In genomic region chr16:84672276-84673202, GRCh38 we compare ENCODE assay signal across 8 cellular contexts. TPM values are rescaled to one million over a fixed set of nuclear protein-coding genes. Genes with fewer than 3 reads are reported as not detected.
DNase-seq lines count a peak whose midpoint lies in the region; ATAC-seq and TF ChIP-seq lines count a peak whose summit lies in the region.

No MANE protein-coding gene starts in this region.

- no peak overlapping the region for H2BK20ac ChIP-seq in H9 (ENCODE audit: low read depth, low read length, poor library complexity, severe bottlenecking)

- no peak overlapping the region for H4K8ac ChIP-seq in H9 (replicated peaks; ENCODE audit: insufficient read length, low read depth, low read length)

- no peaks in the 10 kb centered on the region for H3K79me1 ChIP-seq in H9 (ENCODE audit: insufficient read depth, low read depth, low read length, poor library complexity, severe bottlenecking)

- peak; percentile 93 for TF ChIP-seq CTCF in H9 (conservative IDR thresholded peaks at IDR 0.05)

- H2BK5ac ChIP-seq in H9 (ENCODE audit: insufficient read length, low read length): no peak overlapping the region

- H4K91ac ChIP-seq in H9 (ENCODE audit: insufficient read length, low read depth, low read length): no peak overlapping the region

- H4K20me1 ChIP-seq in H9 (ENCODE audit: control insufficient read depth, insufficient read depth, insufficient read length): no peaks in the 10 kb centered on the region

- peak; percentile 59 to 85 (median 74) for DNase-seq in CD8-positive, alpha-beta memory T cell
- peak; percentile 80 for DNase-seq in H9
- DNase-seq in NCI-H82 treated with DMSO at 0.1 percent for 48 hours (lab: John Stamatoyannopoulos, UW; ENCODE audit: unreplicated experiment): peak; percentile 23
- DNase-seq in activated CD8-positive, alpha-beta T cell treated with anti-CD3 and anti-CD28 coated beads, Interleukin-2, amount 10 ng/mL, durations not matched to agents 7 days and 5 days: peak; percentile 84
- peak; percentile 84 for DNase-seq in ecto neural progenitor cell (ENCODE audit: low spot score)
- DNase-seq in memory B cell (ENCODE audit: low spot score in 2 of 2): peak; percentile 82 to 84
- peak; percentile 63 to 64 for DNase-seq in stimulated activated CD8-positive, alpha-beta memory T cell treated with anti-CD3 and anti-CD28 coated beads, Interleukin-2, amount 100 ng/mL, for 1 hour (ENCODE audit: low read depth in 2 of 2)

- no peak overlapping the region for H4K5ac ChIP-seq in H9 (ENCODE audit: insufficient read length, low read depth, low read length)

- H3K79me2 ChIP-seq in H9 (ENCODE audit: insufficient read depth, low read length): no peaks in the 10 kb centered on the region

- H3K9me3 ChIP-seq in CD8-positive, alpha-beta memory T cell (ENCODE audit: low read length): no peaks in the 10 kb centered on the region
- no peaks in the 10 kb centered on the region for H3K9me3 ChIP-seq in H9 (ENCODE audit: control insufficient read depth, low read depth, low read length)

- H3K27me3 ChIP-seq in CD8-positive, alpha-beta memory T cell (ENCODE audit: insufficient read depth, low read length, poor library complexity, severe bottlenecking): no peaks in the 10 kb centered on the region
- no peaks in the 10 kb centered on the region for H3K27me3 ChIP-seq in H9 (ENCODE audit: insufficient read depth, low read length)

- H3K18ac ChIP-seq in H9 (ENCODE audit: insufficient read length, low read depth, low read length): no peak overlapping the region

- H3K27ac ChIP-seq in CD8-positive, alpha-beta memory T cell (ENCODE audit: low read depth, low read length): no peak overlapping the region
- H3K27ac ChIP-seq in H9 (ENCODE audit: insufficient read length, low read depth, low read length): no peak overlapping the region

- no peak overlapping the region for H2BK15ac ChIP-seq in H9 (ENCODE audit: low read depth, low read length)

- no peak overlapping the region for H3K23ac ChIP-seq in H9 (ENCODE audit: insufficient read length, low read depth, low read length)

- H3K9ac ChIP-seq in H9 (ENCODE audit: extremely low read depth, insufficient read length, low read length): no peak overlapping the region

- H2BK120ac ChIP-seq in H9 (ENCODE audit: low read depth, low read length, poor library complexity, severe bottlenecking): no peak overlapping the region

- no peak overlapping the region for H2AFZ ChIP-seq in H9 (ENCODE audit: low read length)

- H3K4ac ChIP-seq in H9 (ENCODE audit: low read depth, low read length): no peak overlapping the region

- peak; percentile 94 for ATAC-seq in activated CD8-positive, alpha-beta T cell treated with anti-CD3 and anti-CD28 coated beads, Interleukin-2, amount 10 ng/mL, durations not matched to agents 7 days and 5 days
- ATAC-seq in memory B cell (ENCODE audit: low read depth) (peak; percentile 97), GM21526 (IDR thresholded peaks at IDR 0.05; ENCODE audit: low FRiP score, unreplicated experiment) (no peak)

- no peaks in the 10 kb centered on the region for H3K36me3 ChIP-seq in CD8-positive, alpha-beta memory T cell (ENCODE audit: insufficient read depth, low read length)

- H3T11ph ChIP-seq in H9 (ENCODE audit: low read length): no peak overlapping the region

- peaks cover 0 to 7% (median 6%) of the 10 kb centered on the region in 3 donors for H3K4me1 Mint-ChIP-seq in CD8-positive, alpha-beta memory T cell
- H3K4me1 Mint-ChIP-seq in H9 (peaks cover 19% of the 10 kb centered on the region in 2 experiments), memory B cell (peaks cover 7% of the 10 kb centered on the region)
- H3K4me1 Mint-ChIP-seq in activated CD8-positive, alpha-beta T cell treated with anti-CD3 and anti-CD28 coated beads, Interleukin-2, amount 10 ng/mL, durations not matched to agents 7 days and 5 days (ENCODE audit: low read depth): peaks cover 10% of the 10 kb centered on the region

- no peak overlapping the region for H3K14ac ChIP-seq in H9 (ENCODE audit: insufficient read depth, low read length)

- no peaks in the 10 kb centered on the region for H3K4me1 ChIP-seq in CD8-positive, alpha-beta memory T cell (ENCODE audit: insufficient read depth, low read length)
- peaks cover 3% of the 10 kb centered on the region; the same call in 1 of the 2 replicates for H3K4me1 ChIP-seq in H9 (ENCODE audit: insufficient read depth, low read length)

- no peak overlapping the region for H3K4me2 ChIP-seq in H9 (ENCODE audit: insufficient read depth, insufficient read length, low read length)

- H2BK12ac ChIP-seq in H9 (ENCODE audit: insufficient read length, low read depth, low read length): no peak overlapping the region

- POLR2A ChIA-PET in CD8-positive, alpha-beta memory T cell (lab: Charles Lee): interaction anchor here (0.6 kb wide), 1 partner anchor 299 kb away, joined by 8 read pairs; no protein-coding TSS in a partner anchor
- POLR2A ChIA-PET in activated CD8-positive, alpha-beta T cell treated with anti-CD3 and anti-CD28 coated beads, Interleukin-2, amount 10 ng/mL, durations not matched to agents 7 days and 5 days (lab: Charles Lee): no interaction called here

- no peak overlapping the region for H2AK5ac ChIP-seq in H9 (ENCODE audit: insufficient read length, low read length)

- H3K23me2 ChIP-seq in H9 (ENCODE audit: insufficient read length, low read depth, low read length, poor library complexity, severe bottlenecking): no peaks in the 10 kb centered on the region

- CTCF ChIA-PET in CD8-positive, alpha-beta memory T cell (lab: Charles Lee): interaction anchor here (0.6 to 4.7 kb wide), 38 partner anchors 9 to 1935 kb away, joined by 3 to 30 read pairs (median 4); no protein-coding TSS in a partner anchor
- CTCF ChIA-PET in activated CD8-positive, alpha-beta T cell treated with anti-CD3 and anti-CD28 coated beads, Interleukin-2, amount 10 ng/mL, durations not matched to agents 7 days and 5 days (lab: Charles Lee): interaction anchor here (0.9 to 6.6 kb wide), 33 partner anchors 9 to 164 kb away, joined by 3 to 72 read pairs (median 5); partner anchors contain the start of gene KLHL36

- H3K4me3 ChIP-seq in CD8-positive, alpha-beta memory T cell (ENCODE audit: low read length): no peak overlapping the region

- H3K4me3 Mint-ChIP-seq in CD8-positive, alpha-beta memory T cell: no peak overlapping the region
- H3K4me3 Mint-ChIP-seq in H9 (peak overlapping the region in 1 of 2 experiments; percentile 21; a peak in 1 of 5 replicates), memory B cell (no peak overlapping the region)
- no peak overlapping the region for H3K4me3 Mint-ChIP-seq in activated CD8-positive, alpha-beta T cell treated with anti-CD3 and anti-CD28 coated beads, Interleukin-2, amount 10 ng/mL, durations not matched to agents 7 days and 5 days

- peak overlapping the region in 2 of 8 donors; percentile 61 to 89 for H3K27ac Mint-ChIP-seq in CD8-positive, alpha-beta memory T cell
- H3K27ac Mint-ChIP-seq in H9: no peak overlapping the region
- H3K27ac Mint-ChIP-seq in activated CD8-positive, alpha-beta T cell treated with anti-CD3 and anti-CD28 coated beads, Interleukin-2, amount 10 ng/mL, durations not matched to agents 7 days and 5 days: no peak overlapping the region
- no peak overlapping the region for H3K27ac Mint-ChIP-seq in memory B cell

- no peaks in the 10 kb centered on the region for H3K9me3 Mint-ChIP-seq in CD8-positive, alpha-beta memory T cell
- H3K9me3 Mint-ChIP-seq in H9 (peaks cover 0 to 3% of the 10 kb centered on the region in 2 experiments; a peak in 1 of 5 replicates), memory B cell (no peaks in the 10 kb centered on the region)
- H3K9me3 Mint-ChIP-seq in activated CD8-positive, alpha-beta T cell treated with anti-CD3 and anti-CD28 coated beads, Interleukin-2, amount 10 ng/mL, durations not matched to agents 7 days and 5 days (ENCODE audit: insufficient read depth): no peaks in the 10 kb centered on the region

- peaks cover 0 to 12% (median 0%) of the 10 kb centered on the region in 3 donors for H3K36me3 Mint-ChIP-seq in CD8-positive, alpha-beta memory T cell
- H3K36me3 Mint-ChIP-seq in H9 (ENCODE audit: insufficient read depth in 1 of 3, low read depth in 3 of 3): no peaks in the 10 kb centered on the region
- H3K36me3 Mint-ChIP-seq in activated CD8-positive, alpha-beta T cell treated with anti-CD3 and anti-CD28 coated beads, Interleukin-2, amount 10 ng/mL, durations not matched to agents 7 days and 5 days (ENCODE audit: low read depth): peaks cover 3% of the 10 kb centered on the region
- peaks cover 5% of the 10 kb centered on the region for H3K36me3 Mint-ChIP-seq in memory B cell

- H3K56ac ChIP-seq in H9 (ENCODE audit: insufficient read length, low read depth, low read length): no peak overlapping the region

- H3K27me3 Mint-ChIP-seq in CD8-positive, alpha-beta memory T cell: peaks cover 2 to 5% of the 10 kb centered on the region in 2 donors
- peaks cover 8% of the 10 kb centered on the region for H3K27me3 Mint-ChIP-seq in H9 (ENCODE audit: low read depth)
- peaks cover 11% of the 10 kb centered on the region for H3K27me3 Mint-ChIP-seq in activated CD8-positive, alpha-beta T cell treated with anti-CD3 and anti-CD28 coated beads, Interleukin-2, amount 10 ng/mL, durations not matched to agents 7 days and 5 days (ENCODE audit: low read depth)
- H3K27me3 Mint-ChIP-seq in memory B cell: no peaks in the 10 kb centered on the region

- WGBS in H9 (ENCODE audit: extremely low coverage, insufficient read length, low lambda C conversion rate): no CpG with 5 or more reads among the region's 26 CpGs

RNA-seq across cellular contexts. Expression of gene KLHL36, which starts 24.2 kb away (rescaled TPM):
- 10 to 100 TPM; 39.7 to 41.2 TPM for total RNA-seq in CD8-positive, alpha-beta memory T cell
- polyA plus RNA-seq in CD8-positive, alpha-beta memory T cell: 34.0 TPM
- total RNA-seq in H9 (2021): 32.2 and 36.7 TPM in 2 replicates
- total RNA-seq in activated CD8-positive, alpha-beta T cell treated with anti-CD3 and anti-CD28 coated beads, Interleukin-2, amount 10 ng/mL, durations not matched to agents 7 days and 5 days: 10 to 100 TPM; 31.4 to 32.6 TPM

RNA-seq across cellular contexts. Expression of gene USP10, which starts 27.3 kb away (rescaled TPM):
- total RNA-seq in CD8-positive, alpha-beta memory T cell: 100 to 1,000 TPM; 143 to 146 TPM
- 86.1 TPM for polyA plus RNA-seq in CD8-positive, alpha-beta memory T cell
- total RNA-seq in H9 (2021): 203 and 205 TPM in 2 replicates
- 10 to 100 TPM; 82.9 to 88.3 TPM for total RNA-seq in activated CD8-positive, alpha-beta T cell treated with anti-CD3 and anti-CD28 coated beads, Interleukin-2, amount 10 ng/mL, durations not matched to agents 7 days and 5 days

RNA-seq across cellular contexts. Expression of gene COTL1, which starts 54.7 kb away (rescaled TPM):
- 100 to 1,000 TPM; 373 to 388 TPM for total RNA-seq in CD8-positive, alpha-beta memory T cell
- polyA plus RNA-seq in CD8-positive, alpha-beta memory T cell: 653 TPM
- 81.4 and 88.6 TPM in 2 replicates for total RNA-seq in H9 (2021)
- total RNA-seq in activated CD8-positive, alpha-beta T cell treated with anti-CD3 and anti-CD28 coated beads, Interleukin-2, amount 10 ng/mL, durations not matched to agents 7 days and 5 days: 100 to 1,000 TPM; 837 to 887 TPM

Comparison
In these comparisons a context has a peak if more than half of its experiments do, and no peak if none do; other contexts are left out.
1. DNase-seq: peak in every context shown above with its lines; median percentile 84 in activated CD8-positive, alpha-beta T cell treated with anti-CD3 and anti-CD28 coated beads, Interleukin-2, amount 10 ng/mL, durations not matched to agents 7 days and 5 days; 84 in ecto neural progenitor cell; 83 in memory B cell; 80 in H9; 74 in CD8-positive, alpha-beta memory T cell; 64 in stimulated activated CD8-positive, alpha-beta memory T cell treated with anti-CD3 and anti-CD28 coated beads, Interleukin-2, amount 100 ng/mL, for 1 hour; 23 in NCI-H82 treated with DMSO at 0.1 percent for 48 hours.